1 cellular context compared by ENCODE assay signal in genomic region chr2:181944164-181944913, GRCh38.
TF ChIP-seq lines count a peak whose summit lies in the region.

No MANE protein-coding gene starts in this region.

TF ChIP-seq in HepG2, 621 proteins besides CTCF, POLR2A, EP300 and RAD21 (continues in another document):
- no peak for TF ChIP-seq ZNF597 (CRISPR knock-in tag; IDR thresholded peaks at IDR 0.05)
- no peak for TF ChIP-seq ZBTB33 (CRISPR knock-in tag; IDR thresholded peaks at IDR 0.05)
- TF ChIP-seq THAP9 (CRISPR knock-in tag; IDR thresholded peaks at IDR 0.05; ENCODE audit: borderline replicate concordance), result no peak
- TF ChIP-seq KLF11 (CRISPR knock-in tag; IDR thresholded peaks at IDR 0.05), result no peak
- no peak for TF ChIP-seq JUNB (CRISPR knock-in tag; IDR thresholded peaks at IDR 0.05; ENCODE audit: borderline replicate concordance)
- no peak for TF ChIP-seq MBNL3 (CRISPR knock-in tag; conservative IDR thresholded peaks at IDR 0.05)
- no peak for TF ChIP-seq HHEX (CRISPR knock-in tag; IDR thresholded peaks at IDR 0.05)
- no peak for TF ChIP-seq ZNF570 (CRISPR knock-in tag; IDR thresholded peaks at IDR 0.05; ENCODE audit: borderline replicate concordance)
- 0 out of 2 replicates have a peak, but pooled peaks have one; percentile 28 for TF ChIP-seq NR2F6 (IDR thresholded peaks at IDR 0.05)
- no peak for TF ChIP-seq NR2F6 (CRISPR knock-in tag; IDR thresholded peaks at IDR 0.05)
- no peak for TF ChIP-seq NCOA1 (CRISPR knock-in tag; IDR thresholded peaks at IDR 0.05)
- TF ChIP-seq KMT2A (CRISPR knock-in tag; IDR thresholded peaks at IDR 0.05), result no peak; the same call in 1 of the 2 replicates
- TF ChIP-seq MXD1 (CRISPR knock-in tag; IDR thresholded peaks at IDR 0.05), result no peak
- no peak for TF ChIP-seq ZNF232 (CRISPR knock-in tag; IDR thresholded peaks at IDR 0.05; ENCODE audit: borderline replicate concordance)
- TF ChIP-seq ZNF629 (CRISPR knock-in tag; conservative IDR thresholded peaks at IDR 0.05), result no peak
- TF ChIP-seq PHF8 (CRISPR knock-in tag; IDR thresholded peaks at IDR 0.05), result no peak
- no peak for TF ChIP-seq ZNF713 (CRISPR knock-in tag; IDR thresholded peaks at IDR 0.05)
- no peak for TF ChIP-seq KLF13 (CRISPR knock-in tag; IDR thresholded peaks at IDR 0.05)
- TF ChIP-seq U2AF1 (optimal IDR thresholded peaks at IDR 0.05; ENCODE audit: low read depth, low read length), result no peak
- no peak for TF ChIP-seq ZNF362 (CRISPR knock-in tag; IDR thresholded peaks at IDR 0.05; ENCODE audit: borderline replicate concordance)
- TF ChIP-seq ZSCAN9 (CRISPR knock-in tag; IDR thresholded peaks at IDR 0.05; ENCODE audit: borderline replicate concordance), result no peak
- TF ChIP-seq ZNF354B (CRISPR knock-in tag; IDR thresholded peaks at IDR 0.05), result no peak
- no peak for TF ChIP-seq TRIM22 (IDR thresholded peaks at IDR 0.05)
- TF ChIP-seq ZNF567 (CRISPR knock-in tag; IDR thresholded peaks at IDR 0.05; ENCODE audit: borderline replicate concordance), result no peak
- 0 out of 2 replicates have a peak, but pooled peaks have one; percentile 62 for TF ChIP-seq ZNF792 (CRISPR knock-in tag; IDR thresholded peaks at IDR 0.05)
- TF ChIP-seq STAT5B (CRISPR knock-in tag; IDR thresholded peaks at IDR 0.05), result no peak
- TF ChIP-seq AHR (CRISPR knock-in tag; IDR thresholded peaks at IDR 0.05), result no peak; the same call in 1 of the 2 replicates
- no peak for TF ChIP-seq ZNF850 (CRISPR knock-in tag; conservative IDR thresholded peaks at IDR 0.05)
- no peak for TF ChIP-seq NRL (CRISPR knock-in tag; IDR thresholded peaks at IDR 0.05; ENCODE audit: borderline replicate concordance)
- peak; percentile 36; the same call in 1 of the 2 replicates for TF ChIP-seq FOXA3 (CRISPR knock-in tag; IDR thresholded peaks at IDR 0.05)
- no peak for TF ChIP-seq GRHL1 (CRISPR knock-in tag; conservative IDR thresholded peaks at IDR 0.05)
- TF ChIP-seq ZNF326 (CRISPR knock-in tag; IDR thresholded peaks at IDR 0.05; ENCODE audit: borderline replicate concordance), result no peak
- no peak for TF ChIP-seq ZFYVE20 (CRISPR knock-in tag; IDR thresholded peaks at IDR 0.05; ENCODE audit: borderline replicate concordance, low read depth)
- TF ChIP-seq ZFP91 (CRISPR knock-in tag; IDR thresholded peaks at IDR 0.05; ENCODE audit: borderline replicate concordance), result no peak
- peak; percentile 78 for TF ChIP-seq GATAD2A (CRISPR knock-in tag; IDR thresholded peaks at IDR 0.05)
- no peak for TF ChIP-seq ZNF292 (CRISPR knock-in tag; IDR thresholded peaks at IDR 0.05; ENCODE audit: borderline replicate concordance, low read depth)
- TF ChIP-seq ZNF556 (CRISPR knock-in tag; IDR thresholded peaks at IDR 0.05; ENCODE audit: borderline replicate concordance), result no peak
- TF ChIP-seq ZSCAN25 (CRISPR knock-in tag; IDR thresholded peaks at IDR 0.05), result no peak
- no peak for TF ChIP-seq ZNF350 (CRISPR knock-in tag; IDR thresholded peaks at IDR 0.05; ENCODE audit: borderline replicate concordance, low read depth)
- TF ChIP-seq CREM (IDR thresholded peaks at IDR 0.05), result no peak; the same call in none of the 2 replicates
- TF ChIP-seq CREM (CRISPR knock-in tag; IDR thresholded peaks at IDR 0.05), result no peak
- TF ChIP-seq RARA (CRISPR knock-in tag; IDR thresholded peaks at IDR 0.05), result no peak
- no peak for TF ChIP-seq ZBTB38 (CRISPR knock-in tag; IDR thresholded peaks at IDR 0.05)
- TF ChIP-seq NFE2 (CRISPR knock-in tag; IDR thresholded peaks at IDR 0.05), result no peak
- no peak for TF ChIP-seq ZZZ3 (CRISPR knock-in tag; IDR thresholded peaks at IDR 0.05; ENCODE audit: borderline replicate concordance)
- no peak for TF ChIP-seq CHD2 (IDR thresholded peaks at IDR 0.05; ENCODE audit: low read depth, low read length)
- TF ChIP-seq ZNF605 (CRISPR knock-in tag; IDR thresholded peaks at IDR 0.05), result no peak
- no peak for TF ChIP-seq ZNF510 (CRISPR knock-in tag; IDR thresholded peaks at IDR 0.05; ENCODE audit: low read depth)
- TF ChIP-seq HDAC2 (CRISPR knock-in tag; IDR thresholded peaks at IDR 0.05), result peak; percentile 33; the same call in 1 of the 2 replicates
- peak; percentile 65 for TF ChIP-seq POLR2G (IDR thresholded peaks at IDR 0.05; ENCODE audit: low read depth, low read length)
- TF ChIP-seq JDP2 (CRISPR knock-in tag; IDR thresholded peaks at IDR 0.05; ENCODE audit: borderline replicate concordance), result no peak
- TF ChIP-seq ZNF331 (CRISPR knock-in tag; IDR thresholded peaks at IDR 0.05), result 0 out of 2 replicates have a peak, but pooled peaks have one; percentile 33
- TF ChIP-seq KLF6 (CRISPR knock-in tag; IDR thresholded peaks at IDR 0.05), result no peak
- no peak for TF ChIP-seq BCL3 (CRISPR knock-in tag; IDR thresholded peaks at IDR 0.05)
- TF ChIP-seq DRAP1 (CRISPR knock-in tag; IDR thresholded peaks at IDR 0.05), result no peak
- TF ChIP-seq REL (CRISPR knock-in tag; conservative IDR thresholded peaks at IDR 0.05), result no peak
- peak; percentile 51; the same call in 1 of the 2 replicates for TF ChIP-seq ETV5 (CRISPR knock-in tag; IDR thresholded peaks at IDR 0.05; ENCODE audit: borderline replicate concordance)
- no peak for TF ChIP-seq LRRFIP1 (CRISPR knock-in tag; conservative IDR thresholded peaks at IDR 0.05)
